In the genomic region with DNA sequence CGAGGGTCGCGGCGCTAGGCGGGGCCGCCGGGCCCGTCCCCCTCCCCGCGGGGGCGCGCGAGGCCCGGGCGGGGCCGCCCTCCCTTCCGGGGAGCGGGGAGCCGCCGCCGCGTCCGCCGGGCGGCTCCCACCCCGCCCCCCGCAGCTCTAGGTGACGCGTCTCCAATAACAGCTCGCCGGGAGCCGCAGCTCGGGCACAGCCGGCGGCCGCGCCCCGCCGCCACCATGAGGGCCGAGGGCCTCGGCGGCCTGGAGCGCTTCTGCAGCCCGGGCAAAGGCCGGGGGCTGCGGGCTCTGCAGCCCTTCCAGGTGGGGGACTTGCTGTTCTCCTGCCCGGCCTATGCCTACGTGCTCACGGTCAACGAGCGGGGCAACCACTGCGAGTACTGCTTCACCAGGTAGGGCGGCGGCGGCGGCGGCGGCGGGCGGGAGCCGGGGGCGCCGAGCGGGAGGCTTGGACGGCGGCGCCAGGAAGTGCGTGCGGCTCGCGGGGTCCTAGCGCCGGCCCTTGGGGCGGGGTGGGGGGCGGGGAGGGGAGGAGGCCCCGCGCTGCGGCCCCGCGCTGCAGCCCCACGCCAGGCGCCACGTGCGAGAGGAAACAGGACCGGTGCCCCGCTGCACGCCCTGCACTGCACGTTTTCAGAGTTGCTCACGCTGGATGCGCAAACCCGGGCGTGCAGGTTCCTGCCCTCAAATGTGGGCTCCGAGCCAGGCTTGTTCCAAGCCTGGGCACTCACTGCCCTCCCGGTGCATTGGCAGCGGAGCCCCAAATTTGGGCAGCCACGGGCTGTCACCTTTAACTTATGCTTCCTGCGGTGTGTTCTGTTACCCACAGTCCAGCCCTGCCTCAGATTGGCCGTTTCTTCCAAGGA, we compare ENCODE assay signal across 8 cellular contexts. TPM values are rescaled to one million over a fixed set of nuclear protein-coding genes. Genes with fewer than 3 reads are reported as not detected.
DNase-seq lines count a peak whose midpoint lies in the region; ATAC-seq and TF ChIP-seq lines count a peak whose summit lies in the region.

A gene with protein sequence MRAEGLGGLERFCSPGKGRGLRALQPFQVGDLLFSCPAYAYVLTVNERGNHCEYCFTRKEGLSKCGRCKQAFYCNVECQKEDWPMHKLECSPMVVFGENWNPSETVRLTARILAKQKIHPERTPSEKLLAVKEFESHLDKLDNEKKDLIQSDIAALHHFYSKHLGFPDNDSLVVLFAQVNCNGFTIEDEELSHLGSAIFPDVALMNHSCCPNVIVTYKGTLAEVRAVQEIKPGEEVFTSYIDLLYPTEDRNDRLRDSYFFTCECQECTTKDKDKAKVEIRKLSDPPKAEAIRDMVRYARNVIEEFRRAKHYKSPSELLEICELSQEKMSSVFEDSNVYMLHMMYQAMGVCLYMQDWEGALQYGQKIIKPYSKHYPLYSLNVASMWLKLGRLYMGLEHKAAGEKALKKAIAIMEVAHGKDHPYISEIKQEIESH (plus strand): TSS at position 130 of the 872 bp plus-strand sequence. CDS start 96 bp downstream, at position 226.

- 0 out of 2 replicates have a peak, but pooled peaks cover 3% of the 10 kb centered on the region for H4K20me1 ChIP-seq in OCI-LY7 (ENCODE audit: insufficient read depth, low read length)

- no peaks in the 10 kb centered on the region for H3K9me3 Mint-ChIP-seq in Caco-2 (ENCODE audit: unreplicated experiment)
- no peaks in the 10 kb centered on the region for H3K9me3 Mint-ChIP-seq in activated T-cell treated with anti-CD3 and anti-CD28 coated beads, Interleukin-2, amount 50 U/mL, for 24 hours

- intact Hi-C loops in Caco-2 (cut with micrococcal nuclease; ENCODE audit: unreplicated experiment) (loop anchor here (1.0 to 5.0 kb wide), 2 partner anchors 235 to 271 kb away; a partner anchor contains a TSS), OCI-LY7 (cut with micrococcal nuclease; ENCODE audit: unreplicated experiment) (loop anchor here (5.0 kb wide), 2 partner anchors 46 to 321 kb away; a partner anchor contains a TSS)

- peaks cover 15% of the 10 kb centered on the region; the same call in 1 of the 2 replicates for H3K79me2 ChIP-seq in OCI-LY7 (ENCODE audit: insufficient read depth, low read depth, low read length)

- peak within 1 kb of the TSS; percentile 85 for H3K4me2 ChIP-seq in OCI-LY7 (ENCODE audit: low read length)

- peak; percentile 82 to 87 for DNase-seq in Caco-2
- peak; percentile 80 for DNase-seq in OCI-LY7 (ENCODE audit: low spot score)
- DNase-seq in activated T-cell treated with anti-CD3 and anti-CD28 coated beads, Interleukin-2, amount 50 U/mL, for 24 hours, result peak; percentile 82
- DNase-seq in myocyte (ENCODE audit: low read depth), result peak; percentile 71
- peak; percentile 44 to 52 for DNase-seq in stimulated activated CD8-positive, alpha-beta memory T cell treated with anti-CD3 and anti-CD28 coated beads, Interleukin-7, amount 100 ng/mL, for 48 hours (ENCODE audit: extremely low read depth in 1 of 2, low read depth in 1 of 2)

- peak within 1 kb of the TSS; percentile 89 for H3K4me3 ChIP-seq in Caco-2 (ENCODE audit: low read depth, low read length)
- peak within 1 kb of the TSS; percentile 72 for H3K4me3 ChIP-seq in OCI-LY7 (ENCODE audit: low read depth, low read length, poor library complexity, severe bottlenecking)

- POLR2A ChIA-PET in Caco-2 (lab: Charles Lee) (interaction anchor here (0.6 to 0.9 kb wide), 4 partner anchors 9 to 135 kb away, joined by 3 to 5 read pairs (median 4); no protein-coding TSS in a partner anchor), OCI-LY7 (lab: Charles Lee) (interaction anchor here (0.6 kb wide), 2 partner anchors 345 to 659 kb away, joined by 3 read pairs; no protein-coding TSS in a partner anchor)

- no peaks in the 10 kb centered on the region for H3K9me3 ChIP-seq in Caco-2
- H3K9me3 ChIP-seq in OCI-LY7 (ENCODE audit: low read length), result no peaks in the 10 kb centered on the region

- H3K36me3 ChIP-seq in Caco-2 (ENCODE audit: control insufficient read depth, insufficient read depth, low read length) (no peaks in the 10 kb centered on the region; the same call in 1 of the 2 replicates), OCI-LY7 (ENCODE audit: insufficient read depth, low read length) (no peaks in the 10 kb centered on the region)

- H3K4me1 ChIP-seq in Caco-2, result peaks cover 70% of the 10 kb centered on the region
- peaks cover 21% of the 10 kb centered on the region for H3K4me1 ChIP-seq in OCI-LY7 (ENCODE audit: insufficient read depth, low read length, poor library complexity, severe bottlenecking)

- TF ChIP-seq CTCF in Caco-2 (IDR thresholded peaks at IDR 0.05; ENCODE audit: insufficient read depth in 1 of 2, low read depth in 1 of 2, low read length in 1 of 2, severe bottlenecking in 1 of 2, unreplicated experiment in 1 of 2) (no peak), OCI-LY7 (conservative IDR thresholded peaks at IDR 0.05; ENCODE audit: low read length) (no peak)

- no peaks in the 10 kb centered on the region for H3K27me3 ChIP-seq in Caco-2 (replicated peaks; ENCODE audit: control insufficient read depth, insufficient read depth, low read length)

- peak within 1 kb of the TSS; percentile 94 for H3K27ac Mint-ChIP-seq in Caco-2 (ENCODE audit: unreplicated experiment)
- peak within 1 kb of the TSS; percentile 91 for H3K27ac Mint-ChIP-seq in activated T-cell treated with anti-CD3 and anti-CD28 coated beads, Interleukin-2, amount 50 U/mL, for 24 hours

- no peaks in the 10 kb centered on the region for H3K27me3 Mint-ChIP-seq in Caco-2 (ENCODE audit: insufficient read depth, unreplicated experiment)
- no peaks in the 10 kb centered on the region for H3K27me3 Mint-ChIP-seq in activated T-cell treated with anti-CD3 and anti-CD28 coated beads, Interleukin-2, amount 50 U/mL, for 24 hours

- CTCF ChIA-PET in Caco-2 (lab: Charles Lee), result interaction anchor here (0.6 to 2.2 kb wide), 5 partner anchors 20 to 1615 kb away, joined by 3 to 11 read pairs (median 5); no protein-coding TSS in a partner anchor
- CTCF ChIA-PET in OCI-LY7 (lab: Charles Lee; ENCODE audit: unreplicated experiment), result no interaction called here

- peaks cover 42% of the 10 kb centered on the region for H3K36me3 Mint-ChIP-seq in Caco-2 (ENCODE audit: insufficient read depth, unreplicated experiment)
- H3K36me3 Mint-ChIP-seq in activated T-cell treated with anti-CD3 and anti-CD28 coated beads, Interleukin-2, amount 50 U/mL, for 24 hours (ENCODE audit: low read depth), result peaks cover 7% of the 10 kb centered on the region

- BruUV-seq in Caco-2 (replicated peaks; lab: Mats Ljungman, UMichigan), result no TSS peak
- no TSS peak for BruUV-seq in OCI-LY7 (replicated peaks; lab: Mats Ljungman, UMichigan)

- peak within 1 kb of the TSS; percentile 94 for H3K4me3 Mint-ChIP-seq in Caco-2 (ENCODE audit: unreplicated experiment)
- H3K4me3 Mint-ChIP-seq in activated T-cell treated with anti-CD3 and anti-CD28 coated beads, Interleukin-2, amount 50 U/mL, for 24 hours, result peak within 1 kb of the TSS; percentile 89

- H3K4me1 Mint-ChIP-seq in Caco-2 (ENCODE audit: low read depth, unreplicated experiment), result peaks cover 53% of the 10 kb centered on the region
- peaks cover 46% of the 10 kb centered on the region for H3K4me1 Mint-ChIP-seq in activated T-cell treated with anti-CD3 and anti-CD28 coated beads, Interleukin-2, amount 50 U/mL, for 24 hours (ENCODE audit: low read depth)

- peak within 1 kb of the TSS; percentile 90 for H2AFZ ChIP-seq in OCI-LY7 (ENCODE audit: low read length)

- peak within 1 kb of the TSS; percentile 73 for H3K27ac ChIP-seq in OCI-LY7 (ENCODE audit: low read depth, low read length, poor library complexity, severe bottlenecking)

- ATAC-seq in GM19452 (IDR thresholded peaks at IDR 0.05; ENCODE audit: unreplicated experiment), result peak; percentile 72
- ATAC-seq in HG03575 (IDR thresholded peaks at IDR 0.05; ENCODE audit: extremely low read depth, insufficient number of reproducible peaks, low FRiP score, unreplicated experiment), result peak; percentile 28
- ATAC-seq in esophagus mucosa, result peak; percentile 84

- H3K9me2 ChIP-seq in OCI-LY7 (ENCODE audit: insufficient read depth, low read length), result no peaks in the 10 kb centered on the region

RNA-seq across cellular contexts. Expression of the gene that starts here (rescaled TPM):
- total RNA-seq in Caco-2 (2022) (161 and 182 TPM in 2 replicates), OCI-LY7 (2022) (20.8 and 22.3 TPM in 2 replicates), esophagus mucosa (32.1 TPM), myocyte (19.6 and 20.0 TPM in 2 replicates)
- 26.5 and 36.5 TPM in 2 replicates for total RNA-seq in OCI-LY7 (2014; rRNA removed; shearing (Covaris generic))
- 22.6 TPM for polyA plus RNA-seq in myocyte (2012)

Comparison
In these comparisons a context has a peak if more than half of its experiments do, and no peak if none do; other contexts are left out.
1. Peak in every context shown above with its lines: DNase-seq, ATAC-seq, H3K4me3 ChIP-seq and H3K27ac ChIP-seq.
2. ATAC-seq: peak in every context shown above with its lines; median percentile 84 in esophagus mucosa; 72 in GM19452; 28 in HG03575.